In genomic region chr2:169325886-169326285, GRCh38 we compare ENCODE assay signal across 5 cellular contexts. TPM values are rescaled to one million over a fixed set of nuclear protein-coding genes. Genes with fewer than 3 reads are reported as not detected.
"Had no signal": no experiment of that assay in that cellular context is flagged by ENCODE, and none has a peak within 500 bp of the region (broad histone marks: within the 10 kb centered on the region; RNA-seq: fewer than 3 reads in every experiment).

No MANE protein-coding gene starts in this region.

RNA-seq across cellular contexts. Expression of gene LRP2, which starts 36.4 kb away (rescaled TPM):
- total RNA-seq: ascending aorta, bronchial epithelial cell, chondrocyte had no signal
- polyA plus RNA-seq: adrenal gland, aorta had no signal
